14 cellular contexts compared by ENCODE assay signal in the genomic region with DNA sequence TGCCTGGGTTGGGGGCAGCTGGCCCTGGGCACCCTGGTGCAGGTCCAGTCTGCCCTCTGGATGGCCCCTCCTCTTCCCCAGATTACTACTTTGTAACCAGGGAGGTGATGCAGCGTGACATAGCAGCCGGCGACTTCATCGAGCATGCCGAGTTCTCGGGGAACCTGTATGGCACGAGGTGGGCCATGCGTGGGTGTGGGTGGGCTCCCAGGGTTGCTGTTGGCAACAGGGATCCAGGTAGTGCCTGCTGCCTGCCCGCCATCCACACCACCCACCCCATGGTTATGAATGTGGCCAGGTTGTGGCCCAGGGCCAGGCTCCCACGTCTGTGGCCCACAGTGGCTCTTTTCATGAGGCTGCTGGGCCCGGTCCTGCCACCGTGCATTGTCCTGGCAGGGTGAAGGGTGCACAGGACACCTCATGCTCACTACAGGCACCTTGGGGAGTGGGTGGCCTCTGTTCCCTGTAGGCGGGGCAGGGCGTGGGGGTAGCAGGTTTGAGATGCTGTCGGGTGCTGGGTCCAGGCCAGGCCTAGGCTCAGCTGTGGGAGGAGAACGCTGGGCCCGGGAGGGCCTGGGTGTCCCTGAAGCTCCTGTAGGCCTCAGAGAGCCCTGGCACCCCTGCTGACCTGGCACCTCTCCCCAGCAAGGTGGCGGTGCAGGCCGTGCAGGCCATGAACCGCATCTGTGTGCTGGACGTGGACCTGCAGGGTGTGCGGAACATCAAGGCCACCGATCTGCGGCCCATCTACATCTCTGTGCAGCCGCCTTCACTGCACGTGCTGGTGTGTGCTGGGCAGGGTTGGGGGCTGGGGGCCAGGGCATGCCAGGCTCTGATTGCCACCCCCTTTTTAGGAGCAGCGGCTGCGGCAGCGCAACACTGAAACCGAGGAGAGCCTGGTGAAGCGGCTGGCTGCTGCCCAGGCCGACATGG. TPM values are rescaled to one million over a fixed set of nuclear protein-coding genes. Genes with fewer than 3 reads are reported as not detected.
A peak's percentile ranks its signal among the peaks of the same experiment; 100 is the strongest.
DNase-seq lines count a peak whose midpoint lies in the region; ATAC-seq, FAIRE-seq and TF ChIP-seq lines count a peak whose summit lies in the region.
"Had no signal": no experiment of that assay in that cellular context is flagged by ENCODE, and none has a peak within 500 bp of the region (broad histone marks: within the 10 kb centered on the region; RNA-seq: fewer than 3 reads in every experiment).

No MANE protein-coding gene starts in this region.

- WGBS in H1 (ENCODE audit: extremely low coverage in 1 of 2, insufficient coverage in 1 of 2, insufficient read length in 1 of 2, insufficient replicate concordance in 2 of 2, low coverage in 1 of 2, low lambda C conversion rate in 2 of 2, missing lambda C conversion rate in 1 of 2), 2 experiments = 92% methylated on average over 23 of the region's 32 CpGs; no CpG with 5 or more reads in 1 of the 2 experiments

- no peak overlapping the region for H2BK12ac ChIP-seq in H1 (ENCODE audit: low read depth, low read length)

- TF ChIP-seq EP300 in H1 (IDR thresholded peaks at IDR 0.05; ENCODE audit: borderline replicate concordance in 1 of 2, low read depth in 2 of 2, low read length in 2 of 2) = no peak

- no peak overlapping the region for H3K14ac ChIP-seq in H1 (ENCODE audit: insufficient read length)

- no peak overlapping the region for H4K91ac ChIP-seq in H1 (replicated peaks; ENCODE audit: insufficient read length, low read length)

- H3K4me1 ChIP-seq in left ventricle myocardium inferior = peaks cover 92% of the 10 kb centered on the region
- H3K4me1 ChIP-seq in H1 (replicated peaks in 1 of 4; ENCODE audit: control insufficient read depth in 3 of 4, insufficient read depth in 4 of 4, low read length in 3 of 4) = peaks cover 0 to 10% (median 4%) of the 10 kb centered on the region in 4 experiments; a peak in 1 of 7 replicates
- peaks cover 63% of the 10 kb centered on the region for H3K4me1 ChIP-seq in upper lobe of right lung

- TF ChIP-seq RAD21 in H1 (IDR thresholded peaks at IDR 0.05 in 1 of 2, conservative IDR thresholded peaks at IDR 0.05 in 1 of 2; ENCODE audit: low read depth in 2 of 2, low read length in 2 of 2) = no peak

- H3K23me2 ChIP-seq in H1 (ENCODE audit: low read depth, low read length) = no peaks in the 10 kb centered on the region; the same call in 1 of the 2 replicates

- intact Hi-C loops in left ventricle myocardium superior (cut with micrococcal nuclease) (no loop called here), left ventricle myocardium inferior (cut with micrococcal nuclease) (no loop called here), upper lobe of right lung (cut with DNase I) (no loop called here)

- peak; percentile 31 for DNase-seq in left ventricle myocardium superior
- DNase-seq in left ventricle myocardium inferior = no peak
- no peak for DNase-seq in H1 (ENCODE audit: low read depth in 1 of 2, low spot score in 2 of 2)
- DNase-seq in upper lobe of right lung = no peak
- no peak for DNase-seq in NCI-H2171 treated with DMSO at 0.1 percent for 48 hours (lab: John Stamatoyannopoulos, UW)
- DNase-seq in GDM1 (lab: John Stamatoyannopoulos, UW) = no peak
- DNase-seq: activated CD4-positive, alpha-beta T cell treated with anti-CD3 and anti-CD28 coated beads for 4 hours; mesendoderm; NCI-H1105; NCI-H2171; NCI-H774; PC-9; stomach had no signal

- ATAC-seq in left ventricle myocardium superior (no peak), upper lobe of right lung (no peak)

- H3K56ac ChIP-seq in H1 (replicated peaks; ENCODE audit: insufficient read length, low read depth, low read length) = no peak overlapping the region

- H3K4me3 ChIP-seq in left ventricle myocardium inferior (no peak overlapping the region), H1 (ENCODE audit: extremely low read depth in 1 of 4, insufficient read depth in 2 of 4, low read depth in 3 of 4, low read length in 4 of 4) (no peak overlapping the region), upper lobe of right lung (no peak overlapping the region)
- H3K4me3 ChIP-seq: esophagus muscularis mucosa, PC-9, stomach had no signal

- no peaks in the 10 kb centered on the region for H3K9me3 ChIP-seq in left ventricle myocardium inferior (replicated peaks)
- no peaks in the 10 kb centered on the region for H3K9me3 ChIP-seq in H1 (ENCODE audit: insufficient read depth in 2 of 2, low read depth in 1 of 2, low read length in 1 of 2)
- H3K9me3 ChIP-seq in upper lobe of right lung = no peaks in the 10 kb centered on the region
- H3K9me3 ChIP-seq: esophagus muscularis mucosa, stomach had no signal

- H3K27me3 ChIP-seq in left ventricle myocardium inferior (ENCODE audit: low read depth) = no peaks in the 10 kb centered on the region
- no peaks in the 10 kb centered on the region for H3K27me3 ChIP-seq in H1 (replicated peaks in 1 of 4; ENCODE audit: control insufficient read depth in 3 of 4, extremely low read depth in 1 of 4, insufficient read depth in 3 of 4, low read length in 3 of 4)
- H3K27me3 ChIP-seq in upper lobe of right lung = no peaks in the 10 kb centered on the region
- H3K27me3 ChIP-seq: esophagus muscularis mucosa, stomach had no signal

- H2AK5ac ChIP-seq in H1 (ENCODE audit: low read depth, low read length) = no peak overlapping the region

- H3K4ac ChIP-seq in H1 (replicated peaks; ENCODE audit: insufficient read length, low read depth, low read length) = no peak overlapping the region

- FAIRE-seq in H1 (lab: Jason Lieb, UNC) = no peak

- H2BK5ac ChIP-seq in H1 (ENCODE audit: low read depth, low read length) = no peak overlapping the region

- no peak overlapping the region for H3K9ac ChIP-seq in H1 (replicated peaks in 1 of 4; ENCODE audit: extremely low read depth in 1 of 4, low read depth in 3 of 4, low read length in 3 of 4)

- no peak overlapping the region for H3K23ac ChIP-seq in H1 (ENCODE audit: insufficient read length)

- peaks cover 11% of the 10 kb centered on the region for H3K79me1 ChIP-seq in H1 (ENCODE audit: low read depth, low read length)

- H2BK20ac ChIP-seq in H1 (ENCODE audit: low read length) = no peak overlapping the region

- H4K5ac ChIP-seq in H1 (ENCODE audit: insufficient read length, low read depth, low read length) = no peak overlapping the region

- H4K20me1 ChIP-seq in H1 (replicated peaks in 1 of 2; ENCODE audit: control insufficient read depth in 1 of 2, insufficient read depth in 2 of 2, low read length in 2 of 2) = peaks cover 8 to 22% of the 10 kb centered on the region in 2 experiments

- H2BK120ac ChIP-seq in H1 (replicated peaks; ENCODE audit: low read depth, low read length) = no peak overlapping the region

- H3K27ac ChIP-seq in left ventricle myocardium inferior (replicated peaks) (no peak overlapping the region), H1 (ENCODE audit: low read depth, low read length) (no peak overlapping the region), upper lobe of right lung (peak overlapping the region; percentile 82)
- H3K27ac ChIP-seq: PC-9 had no signal

- no peak overlapping the region for H2BK15ac ChIP-seq in H1 (ENCODE audit: low read length)

- TF ChIP-seq CTCF in left ventricle myocardium inferior (IDR thresholded peaks at IDR 0.05; ENCODE audit: borderline replicate concordance) (no peak), H1 (IDR thresholded peaks at IDR 0.05; ENCODE audit: control extremely low read depth in 1 of 3, insufficient read depth in 1 of 3, low read depth in 1 of 3, low read length in 3 of 3) (no peak), upper lobe of right lung (IDR thresholded peaks at IDR 0.05) (no peak)

- H3K18ac ChIP-seq in H1 (ENCODE audit: extremely low read depth, low read length) = no peak overlapping the region

- no peak for TF ChIP-seq POLR2A in H1 (IDR thresholded peaks at IDR 0.05; ENCODE audit: control extremely low read depth in 1 of 2, low read depth in 2 of 2, low read length in 2 of 2)

- peaks cover 37% of the 10 kb centered on the region for H3K36me3 ChIP-seq in left ventricle myocardium inferior
- H3K36me3 ChIP-seq in H1 (ENCODE audit: control insufficient read depth in 2 of 4, insufficient read depth in 4 of 4, low read length in 3 of 4) = no peaks in the 10 kb centered on the region
- H3K36me3 ChIP-seq in upper lobe of right lung = peaks cover 32% of the 10 kb centered on the region

- no peak overlapping the region for H3K4me2 ChIP-seq in H1 (ENCODE audit: insufficient read depth in 1 of 2, low read depth in 2 of 2, low read length in 2 of 2)
- H3K4me2 ChIP-seq: PC-9 had no signal

- POLR2A ChIA-PET in H1 (lab: Charles Lee; ENCODE audit: partially characterized antibody) = interaction anchor here (1.0 kb wide), 1 partner anchor 19 kb away, joined by 3 read pairs; no protein-coding TSS in a partner anchor

- CTCF ChIA-PET in H1 (lab: Charles Lee; ENCODE audit: partially characterized antibody) = interaction anchor here (2.0 kb wide), 1 partner anchor 16 kb away, joined by 7 read pairs; no protein-coding TSS in a partner anchor

- peak overlapping the region; percentile 5; the same call in 1 of the 2 replicates for H4K8ac ChIP-seq in H1 (ENCODE audit: extremely low read depth, insufficient read depth, low read length)

- H2AFZ ChIP-seq in H1 (ENCODE audit: low read length) = no peak overlapping the region
- H2AFZ ChIP-seq: PC-9 had no signal

- peaks cover 0 to 29% of the 10 kb centered on the region in 2 experiments; a peak in 3 of 4 replicates for H3K79me2 ChIP-seq in H1 (ENCODE audit: control insufficient read depth in 1 of 2, insufficient read depth in 2 of 2, low read length in 2 of 2)

RNA-seq across cellular contexts. Expression of gene GJC2, which starts 2.7 kb away (rescaled TPM):
- total RNA-seq in left ventricle myocardium superior (1.7 TPM), left ventricle myocardium inferior (1.0 TPM), upper lobe of right lung (6.9 TPM)
- total RNA-seq in H1 (2021; fragmentation: NEBNext Ultra II Directional; extraction: Animal tissue kit (Norgen Biotek cat#: 25700)) = 0.54 and 0.55 TPM in 2 replicates
- polyA plus RNA-seq in H1 (2011; rRNA removed) = 0.17 and 0.28 TPM in 2 replicates
- 0.27 TPM for polyA plus RNA-seq in H1 (2011; cell fraction: cytosol; rRNA removed)
- 0.54 TPM for polyA plus RNA-seq in H1 (2011; cell fraction: nucleus; rRNA removed)
- polyA plus RNA-seq in H1 (2012, experiment 1 of 2) = 0.25 to 0.57 TPM (median 0.40 TPM) in 4 replicates
- 0.10 TPM for polyA plus RNA-seq in H1 (2012, experiment 2 of 2)
- 0.36 TPM for polyA plus RNA-seq in H1 (2013, experiment 1 of 2)
- 0.40 TPM for polyA plus RNA-seq in H1 (2013, experiment 2 of 2)
- polyA minus RNA-seq in H1 (2011; rRNA and poly(A)+ RNA removed) = 0.16 and 0.22 TPM in 2 replicates
- polyA minus RNA-seq in H1 (2011; cell fraction: cytosol; rRNA and poly(A)+ RNA removed) = not detected
- polyA minus RNA-seq in H1 (2011; cell fraction: nucleus; rRNA and poly(A)+ RNA removed) = 0.60 TPM

RNA-seq across cellular contexts. Expression of gene GUK1, which starts 6.9 kb away (rescaled TPM):
- total RNA-seq in left ventricle myocardium superior (175 TPM), left ventricle myocardium inferior (150 TPM), upper lobe of right lung (203 TPM)
- 68.5 TPM in 2 replicates for total RNA-seq in H1 (2021; fragmentation: NEBNext Ultra II Directional; extraction: Animal tissue kit (Norgen Biotek cat#: 25700))
- 182 and 183 TPM in 2 replicates for polyA plus RNA-seq in H1 (2011; rRNA removed)
- 167 TPM for polyA plus RNA-seq in H1 (2011; cell fraction: cytosol; rRNA removed)
- 249 TPM for polyA plus RNA-seq in H1 (2011; cell fraction: nucleus; rRNA removed)
- polyA plus RNA-seq in H1 (2012, experiment 1 of 2) = 36.2 to 105 TPM (median 94.7 TPM) in 4 replicates
- 106 TPM for polyA plus RNA-seq in H1 (2012, experiment 2 of 2)
- polyA plus RNA-seq in H1 (2013, experiment 1 of 2) = 97.5 TPM
- polyA plus RNA-seq in H1 (2013, experiment 2 of 2) = 90.9 TPM
- 25.4 and 32.8 TPM in 2 replicates for polyA minus RNA-seq in H1 (2011; rRNA and poly(A)+ RNA removed)
- 33.8 TPM for polyA minus RNA-seq in H1 (2011; cell fraction: cytosol; rRNA and poly(A)+ RNA removed)
- polyA minus RNA-seq in H1 (2011; cell fraction: nucleus; rRNA and poly(A)+ RNA removed) = 70.3 TPM

RNA-seq across cellular contexts. Expression of gene IBA57, which starts 18.6 kb away (rescaled TPM):
- total RNA-seq in left ventricle myocardium superior = 11.2 TPM
- total RNA-seq in left ventricle myocardium inferior = 15.0 TPM
- total RNA-seq in H1 (2021; fragmentation: NEBNext Ultra II Directional; extraction: Animal tissue kit (Norgen Biotek cat#: 25700)) = 5.9 and 7.8 TPM in 2 replicates
- 2.6 and 5.3 TPM in 2 replicates for polyA plus RNA-seq in H1 (2011; rRNA removed)
- polyA plus RNA-seq in H1 (2011; cell fraction: cytosol; rRNA removed) = 4.6 TPM
- 7.1 TPM for polyA plus RNA-seq in H1 (2011; cell fraction: nucleus; rRNA removed)
- polyA plus RNA-seq in H1 (2012, experiment 1 of 2) = 2.9 to 3.9 TPM (median 3.6 TPM) in 4 replicates
- polyA plus RNA-seq in H1 (2012, experiment 2 of 2) = 1.6 TPM
- polyA plus RNA-seq in H1 (2013, experiment 1 of 2) = 2.3 TPM
- polyA plus RNA-seq in H1 (2013, experiment 2 of 2) = 2.3 TPM
- polyA minus RNA-seq in H1 (2011; rRNA and poly(A)+ RNA removed) = 3.2 and 3.3 TPM in 2 replicates
- 2.8 TPM for polyA minus RNA-seq in H1 (2011; cell fraction: cytosol; rRNA and poly(A)+ RNA removed)
- 8.4 TPM for polyA minus RNA-seq in H1 (2011; cell fraction: nucleus; rRNA and poly(A)+ RNA removed)
- 13.0 TPM for total RNA-seq in upper lobe of right lung

RNA-seq across cellular contexts. Expression of gene MRPL55, which starts 37.9 kb away (rescaled TPM):
- total RNA-seq in left ventricle myocardium superior = 58.6 TPM
- total RNA-seq in left ventricle myocardium inferior = 51.0 TPM
- total RNA-seq in H1 (2021; fragmentation: NEBNext Ultra II Directional; extraction: Animal tissue kit (Norgen Biotek cat#: 25700)) = 59.0 and 62.7 TPM in 2 replicates
- 244 and 249 TPM in 2 replicates for polyA plus RNA-seq in H1 (2011; rRNA removed)
- polyA plus RNA-seq in H1 (2011; cell fraction: cytosol; rRNA removed) = 186 TPM
- 157 TPM for polyA plus RNA-seq in H1 (2011; cell fraction: nucleus; rRNA removed)
- polyA plus RNA-seq in H1 (2012, experiment 1 of 2) = 31.0 to 91.5 TPM (median 85.9 TPM) in 4 replicates
- 110 TPM for polyA plus RNA-seq in H1 (2012, experiment 2 of 2)
- 72.3 TPM for polyA plus RNA-seq in H1 (2013, experiment 1 of 2)
- polyA plus RNA-seq in H1 (2013, experiment 2 of 2) = 69.2 TPM
- 30.6 and 36.8 TPM in 2 replicates for polyA minus RNA-seq in H1 (2011; rRNA and poly(A)+ RNA removed)
- 38.5 TPM for polyA minus RNA-seq in H1 (2011; cell fraction: cytosol; rRNA and poly(A)+ RNA removed)
- polyA minus RNA-seq in H1 (2011; cell fraction: nucleus; rRNA and poly(A)+ RNA removed) = 46.7 TPM
- total RNA-seq in upper lobe of right lung = 39.9 TPM

RNA-seq across cellular contexts. Expression of gene C1orf35, which starts 43.9 kb away (rescaled TPM):
- total RNA-seq in left ventricle myocardium superior (10.5 TPM), left ventricle myocardium inferior (7.1 TPM), upper lobe of right lung (12.5 TPM)
- 19.9 and 22.5 TPM in 2 replicates for total RNA-seq in H1 (2021; fragmentation: NEBNext Ultra II Directional; extraction: Animal tissue kit (Norgen Biotek cat#: 25700))
- 18.6 and 28.5 TPM in 2 replicates for polyA plus RNA-seq in H1 (2011; rRNA removed)
- polyA plus RNA-seq in H1 (2011; cell fraction: cytosol; rRNA removed) = 23.7 TPM
- 41.3 TPM for polyA plus RNA-seq in H1 (2011; cell fraction: nucleus; rRNA removed)
- polyA plus RNA-seq in H1 (2012, experiment 1 of 2) = 15.0 to 30.9 TPM (median 25.2 TPM) in 4 replicates
- polyA plus RNA-seq in H1 (2012, experiment 2 of 2) = 17.1 TPM
- 26.2 TPM for polyA plus RNA-seq in H1 (2013, experiment 1 of 2)
- polyA plus RNA-seq in H1 (2013, experiment 2 of 2) = 25.8 TPM
- polyA minus RNA-seq in H1 (2011; rRNA and poly(A)+ RNA removed) = 1.3 and 1.4 TPM in 2 replicates
- 4.6 TPM for polyA minus RNA-seq in H1 (2011; cell fraction: cytosol; rRNA and poly(A)+ RNA removed)
- polyA minus RNA-seq in H1 (2011; cell fraction: nucleus; rRNA and poly(A)+ RNA removed) = 5.5 TPM
